Comparison of ENCODE assay signal across 16 cellular contexts in genomic region chr20:6157345-6157744, GRCh38. TPM values are rescaled to one million over a fixed set of nuclear protein-coding genes. Genes with fewer than 3 reads are reported as not detected.
DNase-seq lines count a peak whose midpoint lies in the region; ATAC-seq and TF ChIP-seq lines count a peak whose summit lies in the region.
"Had no signal": no experiment of that assay in that cellular context is flagged by ENCODE, and none has a peak within 500 bp of the region (broad histone marks: within the 10 kb centered on the region; RNA-seq: fewer than 3 reads in every experiment).

No MANE protein-coding gene starts in this region.

- no peak overlapping the region for H3K56ac ChIP-seq in H9 (ENCODE audit: insufficient read length, low read depth, low read length)

- H2AFZ ChIP-seq in DND-41 (ENCODE audit: low read depth, low read length) (no peak overlapping the region), H9 (ENCODE audit: low read length) (no peak overlapping the region), OCI-LY7 (ENCODE audit: low read length) (no peak overlapping the region)

- H2BK12ac ChIP-seq in H9 (ENCODE audit: insufficient read length, low read depth, low read length), result no peak overlapping the region

- no peaks in the 10 kb centered on the region for H4K20me1 ChIP-seq in DND-41 (ENCODE audit: insufficient read depth, low read length)
- no peaks in the 10 kb centered on the region for H4K20me1 ChIP-seq in H9 (ENCODE audit: control insufficient read depth, insufficient read depth, insufficient read length)
- no peaks in the 10 kb centered on the region for H4K20me1 ChIP-seq in OCI-LY7 (ENCODE audit: insufficient read depth, low read length)

- no TSS peak for BruUV-seq in OCI-LY7 (replicated peaks; lab: Mats Ljungman, UMichigan)

- H2BK5ac ChIP-seq in H9 (ENCODE audit: insufficient read length, low read length), result no peak overlapping the region

- H3K79me2 ChIP-seq in DND-41 (ENCODE audit: insufficient read depth, low read length) (no peaks in the 10 kb centered on the region), H9 (ENCODE audit: insufficient read depth, low read length) (no peaks in the 10 kb centered on the region), OCI-LY7 (ENCODE audit: insufficient read depth, low read depth, low read length) (no peaks in the 10 kb centered on the region)

- no peaks in the 10 kb centered on the region for H3K9me2 ChIP-seq in OCI-LY7 (ENCODE audit: insufficient read depth, low read length)

- no peak overlapping the region for H3K4ac ChIP-seq in H9 (ENCODE audit: low read depth, low read length)

- H3K79me1 ChIP-seq in H9 (ENCODE audit: insufficient read depth, low read depth, low read length, poor library complexity, severe bottlenecking), result no peaks in the 10 kb centered on the region

- peaks cover 10% of the 10 kb centered on the region in 2 experiments for H3K4me1 Mint-ChIP-seq in H9
- H3K4me1 Mint-ChIP-seq: CD4-positive, CD25-positive, alpha-beta regulatory T cell; T-cell had no signal

- ATAC-seq in DND-41 (ENCODE audit: insufficient read depth, low read depth), result peak; percentile 27; the same call in 1 of the 3 replicates
- ATAC-seq in HG03469 (IDR thresholded peaks at IDR 0.05; ENCODE audit: unreplicated experiment), result no peak
- ATAC-seq: stimulated activated naive CD8-positive, alpha-beta T cell treated with anti-CD3 and anti-CD28 coated beads, Interleukin-15, Interleukin-2, amounts not matched to agents 100 U/mL and 50 U/mL, for 24 hours; T-cell had no signal

- no peak overlapping the region for H3K4me3 Mint-ChIP-seq in H9
- H3K4me3 Mint-ChIP-seq: brain; CD4-positive, CD25-positive, alpha-beta regulatory T cell; T-cell had no signal

- no peak overlapping the region for H3K27ac ChIP-seq in DND-41 (ENCODE audit: low read length)
- H3K27ac ChIP-seq in H9 (ENCODE audit: insufficient read length, low read depth, low read length), result no peak overlapping the region
- no peak overlapping the region for H3K27ac ChIP-seq in OCI-LY7 (ENCODE audit: low read depth, low read length, poor library complexity, severe bottlenecking)
- H3K27ac ChIP-seq in esophagus squamous epithelium, result no peak overlapping the region
- H3K27ac ChIP-seq: epithelial cell of prostate had no signal

- intact Hi-C loops in OCI-LY7 (cut with micrococcal nuclease; ENCODE audit: unreplicated experiment) (no loop called here), esophagus squamous epithelium (cut with DNase I) (no loop called here)

- peaks cover 9% of the 10 kb centered on the region for H3K9me3 ChIP-seq in DND-41 (ENCODE audit: insufficient read depth, low read length, severe bottlenecking)
- no peaks in the 10 kb centered on the region for H3K9me3 ChIP-seq in H9 (ENCODE audit: control insufficient read depth, low read depth, low read length)
- H3K9me3 ChIP-seq in OCI-LY7 (ENCODE audit: low read length), result no peaks in the 10 kb centered on the region
- H3K9me3 ChIP-seq in esophagus squamous epithelium, result peaks cover 0 to 12% (median 0%) of the 10 kb centered on the region in 3 donors

- no peak overlapping the region for H3K23ac ChIP-seq in H9 (ENCODE audit: insufficient read length, low read depth, low read length)

- H3K9me3 Mint-ChIP-seq in H9, result peaks cover 23 to 24% of the 10 kb centered on the region in 2 experiments

- no peak overlapping the region for H3K4me2 ChIP-seq in DND-41 (ENCODE audit: insufficient read depth, low read length)
- no peak overlapping the region for H3K4me2 ChIP-seq in H9 (ENCODE audit: insufficient read depth, insufficient read length, low read length)
- H3K4me2 ChIP-seq in OCI-LY7 (ENCODE audit: low read length), result no peak overlapping the region

- H3K27me3 ChIP-seq in DND-41 (ENCODE audit: insufficient read depth, low read length, poor library complexity) (no peaks in the 10 kb centered on the region), H9 (ENCODE audit: insufficient read depth, low read length) (no peaks in the 10 kb centered on the region), esophagus squamous epithelium (peaks cover 0 to 7% (median 0%) of the 10 kb centered on the region in 4 donors)

- peaks cover 11 to 23% (median 14%) of the 10 kb centered on the region in 3 experiments for H3K36me3 Mint-ChIP-seq in H9 (ENCODE audit: insufficient read depth in 1 of 3, low read depth in 3 of 3)
- H3K36me3 Mint-ChIP-seq: brain; CD4-positive, CD25-positive, alpha-beta regulatory T cell; T-cell had no signal

- POLR2A ChIA-PET in OCI-LY7 (lab: Charles Lee), result no interaction called here

- H3T11ph ChIP-seq in H9 (ENCODE audit: low read length), result no peak overlapping the region

- H3K4me3 ChIP-seq in DND-41 (ENCODE audit: low read depth in 1 of 2, low read length in 2 of 2), result no peak overlapping the region
- H3K4me3 ChIP-seq in OCI-LY7 (ENCODE audit: low read depth, low read length, poor library complexity, severe bottlenecking), result no peak overlapping the region
- H3K4me3 ChIP-seq in fibroblast of mammary gland (ENCODE audit: control insufficient read depth, low read depth, low read length), result no peak overlapping the region
- no peak overlapping the region for H3K4me3 ChIP-seq in esophagus squamous epithelium

- no peak overlapping the region for H3K14ac ChIP-seq in H9 (ENCODE audit: insufficient read depth, low read length)

- no peak overlapping the region for H2BK120ac ChIP-seq in H9 (ENCODE audit: low read depth, low read length, poor library complexity, severe bottlenecking)

- no peak for DNase-seq in DND-41
- DNase-seq in H9, result no peak
- DNase-seq in OCI-LY7 (ENCODE audit: low spot score), result peak; percentile 11
- peak; percentile 2 for DNase-seq in fibroblast of mammary gland (ENCODE audit: low read depth)
- DNase-seq in esophagus squamous epithelium (lab: John Stamatoyannopoulos, UW), result no peak
- DNase-seq in NCI-H1417 (lab: John Stamatoyannopoulos, UW), result no peak
- no peak for DNase-seq in COLO668 (lab: John Stamatoyannopoulos, UW; ENCODE audit: unreplicated experiment)
- DNase-seq: activated effector memory CD4-positive, alpha-beta T cell treated with Interleukin-2 at 50 U/mL for 16 hours; CD4-positive, CD25-positive, alpha-beta regulatory T cell; NCI-H1105; stimulated activated CD4-positive, alpha-beta T cell treated with anti-CD3 and anti-CD28 coated beads, Interleukin-4, amount 100 ng/mL, for 24 hours; stimulated activated naive CD8-positive, alpha-beta T cell treated with anti-CD3 and anti-CD28 coated beads, Interleukin-15, Interleukin-2, amounts not matched to agents 100 U/mL and 50 U/mL, for 24 hours; T-cell had no signal

- no peak overlapping the region for H2AK5ac ChIP-seq in H9 (ENCODE audit: insufficient read length, low read length)

- H4K8ac ChIP-seq in H9 (replicated peaks; ENCODE audit: insufficient read length, low read depth, low read length), result no peak overlapping the region

- H3K4me1 ChIP-seq in DND-41 (ENCODE audit: insufficient read depth, low read length) (no peaks in the 10 kb centered on the region), H9 (ENCODE audit: insufficient read depth, low read length) (no peaks in the 10 kb centered on the region), OCI-LY7 (ENCODE audit: insufficient read depth, low read length, poor library complexity, severe bottlenecking) (no peaks in the 10 kb centered on the region), esophagus squamous epithelium (no peaks in the 10 kb centered on the region)

- TF ChIP-seq CTCF in DND-41 (IDR thresholded peaks at IDR 0.05; ENCODE audit: borderline replicate concordance, extremely low read depth, low read length, poor library complexity, severe bottlenecking) (peak; percentile 50), H9 (conservative IDR thresholded peaks at IDR 0.05) (peak; percentile 57), OCI-LY7 (conservative IDR thresholded peaks at IDR 0.05; ENCODE audit: low read length) (peak; percentile 77), fibroblast of mammary gland (conservative IDR thresholded peaks at IDR 0.05; ENCODE audit: control insufficient read depth, insufficient read depth, low read depth, low read length) (peak; percentile 26), esophagus squamous epithelium (IDR thresholded peaks at IDR 0.05) (peak in 1 of 6 experiments; percentile 12)

- no peak overlapping the region for H2BK20ac ChIP-seq in H9 (ENCODE audit: low read depth, low read length, poor library complexity, severe bottlenecking)

- H3K18ac ChIP-seq in H9 (ENCODE audit: insufficient read length, low read depth, low read length), result no peak overlapping the region

- no peaks in the 10 kb centered on the region for H3K36me3 ChIP-seq in DND-41 (ENCODE audit: insufficient read depth, low read length)
- H3K36me3 ChIP-seq in OCI-LY7 (ENCODE audit: insufficient read depth, low read length), result no peaks in the 10 kb centered on the region
- no peaks in the 10 kb centered on the region for H3K36me3 ChIP-seq in esophagus squamous epithelium

- H2BK15ac ChIP-seq in H9 (ENCODE audit: low read depth, low read length), result no peak overlapping the region

- WGBS in H9 (ENCODE audit: extremely low coverage, insufficient read length, low lambda C conversion rate), result no CpG with 5 or more reads among the region's 2 CpGs
- WGBS in esophagus squamous epithelium, 2 donors, result 79 to 83% methylated on average over 2 of the region's 2 CpGs

- no peak overlapping the region for H3K9ac ChIP-seq in DND-41 (ENCODE audit: low read depth, low read length)
- H3K9ac ChIP-seq in H9 (ENCODE audit: extremely low read depth, insufficient read length, low read length), result no peak overlapping the region

- H3K23me2 ChIP-seq in H9 (ENCODE audit: insufficient read length, low read depth, low read length, poor library complexity, severe bottlenecking), result no peaks in the 10 kb centered on the region

- no peaks in the 10 kb centered on the region; the same call in 1 of the 2 replicates for H3K27me3 Mint-ChIP-seq in H9 (ENCODE audit: low read depth)

- no peak overlapping the region for H4K91ac ChIP-seq in H9 (ENCODE audit: insufficient read length, low read depth, low read length)

- H4K5ac ChIP-seq in H9 (ENCODE audit: insufficient read length, low read depth, low read length), result no peak overlapping the region

- CTCF ChIA-PET in OCI-LY7 (lab: Charles Lee; ENCODE audit: unreplicated experiment), result no interaction called here

- no peak for TF ChIP-seq POLR2A in esophagus squamous epithelium (IDR thresholded peaks at IDR 0.05)

- no peak overlapping the region for H3K27ac Mint-ChIP-seq in H9
- H3K27ac Mint-ChIP-seq: brain; CD4-positive, CD25-positive, alpha-beta regulatory T cell; T-cell had no signal

RNA-seq across cellular contexts. Expression of gene FERMT1, which starts 34.5 kb away (rescaled TPM):
- total RNA-seq in H9 (2021) (9.6 and 9.7 TPM in 2 replicates), OCI-LY7 (2022) (not detected in 2 replicates), esophagus squamous epithelium (10 to 100 TPM; 19.3 to 53.5 (median 25.8) TPM)
- total RNA-seq in OCI-LY7 (2014; rRNA removed; shearing (Covaris generic)), result not detected in 2 replicates
- total RNA-seq: CD4-positive, CD25-positive, alpha-beta regulatory T cell had no signal

Comparison
In these comparisons a context has a peak if more than half of its experiments do, and no peak if none do; other contexts are left out.
1. DNase-seq: peak in OCI-LY7 (single experiment) and fibroblast of mammary gland (single experiment); none in DND-41 (single experiment), H9 (single experiment), esophagus squamous epithelium (single experiment), NCI-H1417 (0 of 3) and COLO668 (single experiment).
2. RNA of gene FERMT1, which starts 34.5 kb away (total RNA-seq): 19.3 to 53.5 TPM in esophagus squamous epithelium and 9.6 to 9.7 TPM in H9; not detected in OCI-LY7; every median in the first group is over 10 times any median in the second.